Comparison of ENCODE assay signal across 18 cellular contexts in the genomic region with DNA sequence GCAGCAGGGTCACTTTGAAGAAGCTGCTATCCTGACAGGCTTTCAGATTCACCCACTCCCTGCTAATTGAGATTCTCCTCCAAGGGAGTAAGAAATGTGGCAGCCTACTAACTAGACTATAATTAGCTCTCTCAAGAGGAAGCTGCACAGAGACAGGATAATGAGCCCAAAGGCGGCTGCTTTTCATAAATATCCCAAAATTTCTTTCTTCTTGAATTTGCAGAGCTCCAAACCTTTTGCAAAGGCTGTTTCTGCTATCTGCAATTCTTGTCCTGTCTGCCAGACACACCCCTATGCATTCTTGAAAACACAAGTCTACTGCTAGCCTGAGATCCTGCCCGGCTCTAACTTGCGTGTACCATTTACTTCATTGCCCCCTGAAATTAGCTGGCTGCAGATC. TPM values are rescaled to one million over a fixed set of nuclear protein-coding genes. Genes with fewer than 3 reads are reported as not detected.
DNase-seq lines count a peak whose midpoint lies in the region; ATAC-seq and TF ChIP-seq lines count a peak whose summit lies in the region.
"Had no signal": no experiment of that assay in that cellular context is flagged by ENCODE, and none has a peak within 500 bp of the region (broad histone marks: within the 10 kb centered on the region; RNA-seq: fewer than 3 reads in every experiment).

No MANE protein-coding gene starts in this region.

- intact Hi-C loops in activated CD8-positive, alpha-beta T cell treated with anti-CD3 and anti-CD28 coated beads for 36 hours (cut with micrococcal nuclease), result no loop called here

- ATAC-seq in activated CD8-positive, alpha-beta T cell treated with anti-CD3 and anti-CD28 coated beads for 36 hours, result no peak
- ATAC-seq in activated CD8-positive, alpha-beta T cell treated with anti-CD3 and anti-CD28 coated beads, Interleukin-2, amount 10 ng/mL, durations not matched to agents 7 days and 5 days, result no peak
- no peak for ATAC-seq in HG03175 (IDR thresholded peaks at IDR 0.05; ENCODE audit: unreplicated experiment)
- no peak for ATAC-seq in GM21529 (IDR thresholded peaks at IDR 0.05; ENCODE audit: unreplicated experiment)
- ATAC-seq: upper lobe of right lung had no signal

- no peak overlapping the region for H3K4me3 Mint-ChIP-seq in activated CD8-positive, alpha-beta T cell treated with anti-CD3 and anti-CD28 coated beads for 36 hours
- no peak overlapping the region for H3K4me3 Mint-ChIP-seq in activated CD8-positive, alpha-beta T cell treated with anti-CD3 and anti-CD28 coated beads, Interleukin-2, amount 10 ng/mL, durations not matched to agents 7 days and 5 days
- H3K4me3 Mint-ChIP-seq: activated naive CD4-positive, alpha-beta T cell treated with anti-CD3 and anti-CD28 coated beads, Interleukin-2, amount 10 ng/mL, durations not matched to agents 7 days and 5 days; HFFc6 had no signal

- POLR2A ChIA-PET in activated CD8-positive, alpha-beta T cell treated with anti-CD3 and anti-CD28 coated beads for 36 hours (lab: Charles Lee), result interaction anchor here (0.6 kb wide), 1 partner anchor 241 kb away, joined by 4 read pairs; no protein-coding TSS in a partner anchor
- POLR2A ChIA-PET in activated CD8-positive, alpha-beta T cell treated with anti-CD3 and anti-CD28 coated beads, Interleukin-2, amount 10 ng/mL, durations not matched to agents 7 days and 5 days (lab: Charles Lee), result no interaction called here

- no peaks in the 10 kb centered on the region for H3K27me3 Mint-ChIP-seq in activated CD8-positive, alpha-beta T cell treated with anti-CD3 and anti-CD28 coated beads for 36 hours
- no peaks in the 10 kb centered on the region for H3K27me3 Mint-ChIP-seq in activated CD8-positive, alpha-beta T cell treated with anti-CD3 and anti-CD28 coated beads, Interleukin-2, amount 10 ng/mL, durations not matched to agents 7 days and 5 days (ENCODE audit: low read depth)
- H3K27me3 Mint-ChIP-seq: activated naive CD4-positive, alpha-beta T cell treated with anti-CD3 and anti-CD28 coated beads, Interleukin-2, amount 10 ng/mL, durations not matched to agents 7 days and 5 days had no signal

- H3K4me3 ChIP-seq in fibroblast of the aortic adventitia (ENCODE audit: low read depth, low read length), result no peak overlapping the region
- H3K4me3 ChIP-seq: breast epithelium, lung, SJSA1, upper lobe of right lung had no signal

- H3K27ac Mint-ChIP-seq in activated CD8-positive, alpha-beta T cell treated with anti-CD3 and anti-CD28 coated beads for 36 hours, result peak overlapping the region; percentile 2
- H3K27ac Mint-ChIP-seq in activated CD8-positive, alpha-beta T cell treated with anti-CD3 and anti-CD28 coated beads, Interleukin-2, amount 10 ng/mL, durations not matched to agents 7 days and 5 days, result no peak overlapping the region
- H3K27ac Mint-ChIP-seq: activated naive CD4-positive, alpha-beta T cell treated with anti-CD3 and anti-CD28 coated beads, Interleukin-2, amount 10 ng/mL, durations not matched to agents 7 days and 5 days had no signal

- peaks cover 4% of the 10 kb centered on the region for H3K36me3 Mint-ChIP-seq in activated CD8-positive, alpha-beta T cell treated with anti-CD3 and anti-CD28 coated beads for 36 hours (ENCODE audit: low read depth)
- H3K36me3 Mint-ChIP-seq in activated CD8-positive, alpha-beta T cell treated with anti-CD3 and anti-CD28 coated beads, Interleukin-2, amount 10 ng/mL, durations not matched to agents 7 days and 5 days (ENCODE audit: low read depth), result peaks cover 4% of the 10 kb centered on the region

- CTCF ChIA-PET in activated CD8-positive, alpha-beta T cell treated with anti-CD3 and anti-CD28 coated beads for 36 hours (lab: Charles Lee), result interaction anchor here (1.2 to 2.6 kb wide), 2 partner anchors 13 to 75 kb away, joined by 3 to 7 read pairs; no protein-coding TSS in a partner anchor
- CTCF ChIA-PET in activated CD8-positive, alpha-beta T cell treated with anti-CD3 and anti-CD28 coated beads, Interleukin-2, amount 10 ng/mL, durations not matched to agents 7 days and 5 days (lab: Charles Lee), result interaction anchor here (1.1 kb wide), 1 partner anchor 242 kb away, joined by 3 read pairs; no protein-coding TSS in a partner anchor

- H3K9me3 Mint-ChIP-seq in activated CD8-positive, alpha-beta T cell treated with anti-CD3 and anti-CD28 coated beads for 36 hours, result no peaks in the 10 kb centered on the region
- no peaks in the 10 kb centered on the region for H3K9me3 Mint-ChIP-seq in activated CD8-positive, alpha-beta T cell treated with anti-CD3 and anti-CD28 coated beads, Interleukin-2, amount 10 ng/mL, durations not matched to agents 7 days and 5 days (ENCODE audit: insufficient read depth)
- H3K9me3 Mint-ChIP-seq: activated naive CD4-positive, alpha-beta T cell treated with anti-CD3 and anti-CD28 coated beads, Interleukin-2, amount 10 ng/mL, durations not matched to agents 7 days and 5 days; HFFc6 had no signal

- DNase-seq in activated CD8-positive, alpha-beta T cell treated with anti-CD3 and anti-CD28 coated beads for 36 hours, result no peak
- no peak for DNase-seq in activated CD8-positive, alpha-beta T cell treated with anti-CD3 and anti-CD28 coated beads, Interleukin-2, amount 10 ng/mL, durations not matched to agents 7 days and 5 days
- DNase-seq in NCI-H2227 (lab: John Stamatoyannopoulos, UW; ENCODE audit: unreplicated experiment) (peak; percentile 41), fibroblast of the aortic adventitia (ENCODE audit: low read depth) (peak; percentile 35), retina (peak; percentile 54), HuH-7.5 (ENCODE audit: low spot score) (no peak)
- DNase-seq: activated CD4-positive, alpha-beta T cell treated with anti-CD3 and anti-CD28 coated beads for 48 hours; activated naive CD4-positive, alpha-beta T cell treated with anti-CD3 and anti-CD28 coated beads, Interleukin-2, amount 10 ng/mL, durations not matched to agents 7 days and 5 days; HFFc6; NCI-H1092 treated with DMSO at 0.1 percent for 48 hours; NCI-H2171; T-helper 9 cell; upper lobe of right lung had no signal

- TF ChIP-seq CTCF in activated CD8-positive, alpha-beta T cell treated with anti-CD3 and anti-CD28 coated beads for 36 hours (IDR thresholded peaks at IDR 0.05), result no peak
- no peak for TF ChIP-seq CTCF in fibroblast of the aortic adventitia (IDR thresholded peaks at IDR 0.05; ENCODE audit: insufficient read depth, low read length)

- H3K4me1 Mint-ChIP-seq in activated CD8-positive, alpha-beta T cell treated with anti-CD3 and anti-CD28 coated beads for 36 hours (ENCODE audit: low read depth), result peaks cover 42% of the 10 kb centered on the region
- H3K4me1 Mint-ChIP-seq in activated CD8-positive, alpha-beta T cell treated with anti-CD3 and anti-CD28 coated beads, Interleukin-2, amount 10 ng/mL, durations not matched to agents 7 days and 5 days (ENCODE audit: low read depth), result peaks cover 18% of the 10 kb centered on the region

RNA-seq across cellular contexts. Expression of gene RNU4ATAC, which starts 54.0 kb away (rescaled TPM):
- total RNA-seq in activated CD8-positive, alpha-beta T cell treated with anti-CD3 and anti-CD28 coated beads for 36 hours, result not detected
- total RNA-seq in activated CD8-positive, alpha-beta T cell treated with anti-CD3 and anti-CD28 coated beads, Interleukin-2, amount 10 ng/mL, durations not matched to agents 7 days and 5 days, result not detected
- under 0.01 TPM in 1 of 2 replicates, not detected in the other for total RNA-seq in fibroblast of the aortic adventitia (ENCODE audit: low replicate concordance)
- total RNA-seq: breast epithelium, HFFc6, lung, SJSA1, upper lobe of right lung had no signal

Comparison
In these comparisons a context has a peak if more than half of its experiments do, and no peak if none do; other contexts are left out.
1. DNase-seq: peak in NCI-H2227 (single experiment), fibroblast of the aortic adventitia (single experiment) and retina (single experiment); none in activated CD8-positive, alpha-beta T cell treated with anti-CD3 and anti-CD28 coated beads for 36 hours (single experiment), activated CD8-positive, alpha-beta T cell treated with anti-CD3 and anti-CD28 coated beads, Interleukin-2, amount 10 ng/mL, durations not matched to agents 7 days and 5 days (single experiment) and HuH-7.5 (single experiment).